1 cellular context compared by ENCODE assay signal in genomic region chr19:44675516-44675915, GRCh38.
TF ChIP-seq lines count a peak whose summit lies in the region.

No MANE protein-coding gene starts in this region.

TF ChIP-seq in endothelial cell of umbilical vein, 7 proteins besides CTCF, POLR2A, EP300 and RAD21 (continued from another document):
- TF ChIP-seq EZH2 (IDR thresholded peaks at IDR 0.05; ENCODE audit: borderline replicate concordance, low read depth, low read length, severe bottlenecking) (no peak), JUN (IDR thresholded peaks at IDR 0.05; ENCODE audit: borderline replicate concordance, insufficient read depth, insufficient read length, low read depth) (no peak), FOS (IDR thresholded peaks at IDR 0.05; ENCODE audit: borderline replicate concordance, insufficient read depth, low read length) (no peak)
- TF ChIP-seq, protein P1, sequence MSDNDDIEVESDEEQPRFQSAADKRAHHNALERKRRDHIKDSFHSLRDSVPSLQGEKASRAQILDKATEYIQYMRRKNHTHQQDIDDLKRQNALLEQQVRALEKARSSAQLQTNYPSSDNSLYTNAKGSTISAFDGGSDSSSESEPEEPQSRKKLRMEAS (IDR thresholded peaks at IDR 0.05; ENCODE audit: insufficient read depth, insufficient read length), result no peak
